ENCODE assay signal across 22 cellular contexts in genomic region chr13:64798422-64798821, GRCh38.
DNase-seq lines count a peak whose midpoint lies in the region; ATAC-seq, FAIRE-seq and TF ChIP-seq lines count a peak whose summit lies in the region.
"Had no signal": no experiment of that assay in that cellular context is flagged by ENCODE, and none has a peak within 500 bp of the region (broad histone marks: within the 10 kb centered on the region; RNA-seq: fewer than 3 reads in every experiment).

No MANE protein-coding gene starts in this region.

- 1% methylated on average over 4 of the region's 4 CpGs for WGBS in HepG2 (ENCODE audit: low lambda C conversion rate)
- WGBS in right lobe of liver (ENCODE audit: insufficient coverage, low coverage, low lambda C conversion rate, missing lambda C conversion rate), result 39% methylated on average over 4 of the region's 4 CpGs

- DNase-seq in HepG2 (ENCODE audit: low spot score) (no peak), right lobe of liver (no peak), Karpas-422 (no peak), lower lobe of right lung (no peak)
- DNase-seq in stimulated activated CD4-positive, alpha-beta T cell treated with anti-CD3 and anti-CD28 coated beads, Interleukin-4, amount 100 ng/mL, for 4 hours, result no peak
- DNase-seq: AML-193; Caco-2; Calu3; CD4-positive, alpha-beta T cell; CD8-positive, alpha-beta T cell; DMS79 treated with DMSO at 0.1 percent for 48 hours; GF-D8 had no signal

- BruUV-seq in HepG2 (replicated peaks; lab: Mats Ljungman, UMichigan), result no TSS peak

- H3K27ac ChIP-seq in HepG2 (ENCODE audit: extremely low read length, insufficient read depth, low read length) (no peak overlapping the region), right lobe of liver (no peak overlapping the region), Karpas-422 (ENCODE audit: low read length) (no peak overlapping the region), OCI-LY3 (ENCODE audit: low read length) (no peak overlapping the region), SU-DHL-6 (ENCODE audit: low read depth, low read length) (no peak overlapping the region), lower lobe of right lung (no peak overlapping the region)
- H3K27ac ChIP-seq: 22Rv1; A549; BLaER1 treated with 17β-estradiol and CSF1 and Interleukin-3, amounts not matched to agents 10 nM and 100 nM; C4-2B had no signal

- H3K4me1 ChIP-seq in HepG2 (ENCODE audit: insufficient read depth, low read length), result no peaks in the 10 kb centered on the region
- H3K4me1 ChIP-seq in right lobe of liver, result no peaks in the 10 kb centered on the region
- no peaks in the 10 kb centered on the region; the same call in 1 of the 2 replicates for H3K4me1 ChIP-seq in Karpas-422 (ENCODE audit: low read length)
- H3K4me1 ChIP-seq in OCI-LY3 (ENCODE audit: low read length), result no peaks in the 10 kb centered on the region
- H3K4me1 ChIP-seq in lower lobe of right lung, result no peaks in the 10 kb centered on the region
- H3K4me1 ChIP-seq: A549; BLaER1 treated with 17β-estradiol and CSF1 and Interleukin-3, amounts not matched to agents 10 nM and 100 nM; Caco-2 had no signal

- H3K4me2 ChIP-seq in HepG2 (ENCODE audit: low read depth, low read length) (no peak overlapping the region), Karpas-422 (ENCODE audit: low read depth, low read length, poor library complexity, severe bottlenecking) (no peak overlapping the region), OCI-LY3 (ENCODE audit: low read length) (no peak overlapping the region), SU-DHL-6 (ENCODE audit: low read depth, low read length, poor library complexity, severe bottlenecking) (no peak overlapping the region)
- H3K4me2 ChIP-seq: A549; BLaER1 treated with 17β-estradiol and CSF1 and Interleukin-3, amounts not matched to agents 10 nM and 100 nM had no signal

- TF ChIP-seq POLR2A in HepG2 (IDR thresholded peaks at IDR 0.05; ENCODE audit: insufficient read depth in 1 of 2, low read depth in 2 of 2, low read length in 2 of 2), result no peak
- TF ChIP-seq POLR2A in right lobe of liver (IDR thresholded peaks at IDR 0.05), result no peak

- no peak overlapping the region for H3K9ac ChIP-seq in HepG2 (ENCODE audit: insufficient read depth, low read depth, low read length)
- no peak overlapping the region for H3K9ac ChIP-seq in Karpas-422 (ENCODE audit: low read length)
- H3K9ac ChIP-seq in OCI-LY3 (ENCODE audit: low read length), result no peak overlapping the region
- H3K9ac ChIP-seq in SU-DHL-6 (ENCODE audit: low read length), result no peak overlapping the region
- H3K9ac ChIP-seq: BLaER1 treated with 17β-estradiol and CSF1 and Interleukin-3, amounts not matched to agents 10 nM and 100 nM had no signal

- no peaks in the 10 kb centered on the region for H3K9me2 ChIP-seq in Karpas-422 (replicated peaks; ENCODE audit: insufficient read depth, low read length)
- H3K9me2 ChIP-seq in SU-DHL-6 (replicated peaks; ENCODE audit: insufficient read depth, low read length), result no peaks in the 10 kb centered on the region

- no peak for FAIRE-seq in HepG2 (lab: Jason Lieb, UNC)
- FAIRE-seq: A549, G401.6, GM12891, GM19239 had no signal

- TF ChIP-seq EP300 in HepG2 (IDR thresholded peaks at IDR 0.05; ENCODE audit: low read depth in 2 of 2, low read length in 2 of 2) (no peak), HepG2 (CRISPR knock-in tag; IDR thresholded peaks at IDR 0.05; ENCODE audit: borderline replicate concordance) (no peak)

- H3K36me3 ChIP-seq in HepG2 (replicated peaks in 1 of 2; ENCODE audit: control insufficient read depth in 1 of 2, insufficient read depth in 2 of 2, low read length in 2 of 2) (no peaks in the 10 kb centered on the region), right lobe of liver (no peaks in the 10 kb centered on the region), Karpas-422 (ENCODE audit: insufficient read depth, low read length) (no peaks in the 10 kb centered on the region), OCI-LY3 (replicated peaks; ENCODE audit: low read depth, low read length) (no peaks in the 10 kb centered on the region), SU-DHL-6 (ENCODE audit: low read length) (no peaks in the 10 kb centered on the region), lower lobe of right lung (no peaks in the 10 kb centered on the region)
- H3K36me3 ChIP-seq: BLaER1 treated with 17β-estradiol and CSF1 and Interleukin-3, amounts not matched to agents 10 nM and 100 nM had no signal

- CTCF ChIA-PET in HepG2 (lab: Yijun Ruan, JAX; ENCODE audit: low intra/inter-chr PET ratio, low total read pairs), result no interaction called here

- H4K20me1 ChIP-seq in HepG2 (ENCODE audit: insufficient read depth, low read length) (no peaks in the 10 kb centered on the region), Karpas-422 (ENCODE audit: insufficient read depth, low read depth, low read length) (no peaks in the 10 kb centered on the region), OCI-LY3 (ENCODE audit: insufficient read depth, low read length) (no peaks in the 10 kb centered on the region), SU-DHL-6 (ENCODE audit: low read depth, low read length) (no peaks in the 10 kb centered on the region)
- H4K20me1 ChIP-seq: BLaER1 treated with 17β-estradiol and CSF1 and Interleukin-3, amounts not matched to agents 10 nM and 100 nM had no signal

- no peak for TF ChIP-seq CTCF in HepG2 (CRISPR knock-in tag; IDR thresholded peaks at IDR 0.05)
- no peak for TF ChIP-seq CTCF in right lobe of liver (IDR thresholded peaks at IDR 0.05)
- no peak for TF ChIP-seq CTCF in OCI-LY3 (IDR thresholded peaks at IDR 0.05; ENCODE audit: low read depth, low read length)
- TF ChIP-seq CTCF in SU-DHL-6 (IDR thresholded peaks at IDR 0.05; ENCODE audit: insufficient read depth, low read length, poor library complexity, severe bottlenecking), result no peak
- TF ChIP-seq CTCF in lower lobe of right lung (IDR thresholded peaks at IDR 0.05), result no peak

- H3K79me2 ChIP-seq in HepG2 (ENCODE audit: insufficient read depth, low read length), result no peaks in the 10 kb centered on the region
- no peaks in the 10 kb centered on the region for H3K79me2 ChIP-seq in Karpas-422 (ENCODE audit: low read length)
- no peaks in the 10 kb centered on the region for H3K79me2 ChIP-seq in OCI-LY3 (ENCODE audit: low read length)
- no peaks in the 10 kb centered on the region for H3K79me2 ChIP-seq in SU-DHL-6 (ENCODE audit: insufficient read depth, low read length)

- ATAC-seq in HepG2 (no peak), right lobe of liver (no peak), HG03097 (IDR thresholded peaks at IDR 0.05; ENCODE audit: low FRiP score, unreplicated experiment) (no peak), lower lobe of right lung (no peak)
- ATAC-seq: A549; CD8-positive, alpha-beta T cell had no signal

- no peaks in the 10 kb centered on the region for H3K9me3 ChIP-seq in HepG2 (ENCODE audit: low read length)
- H3K9me3 ChIP-seq in right lobe of liver, result no peaks in the 10 kb centered on the region
- H3K9me3 ChIP-seq in Karpas-422 (ENCODE audit: low read length), result no peaks in the 10 kb centered on the region
- no peaks in the 10 kb centered on the region for H3K9me3 ChIP-seq in OCI-LY3 (ENCODE audit: insufficient read depth, low read length)
- H3K9me3 ChIP-seq in SU-DHL-6 (ENCODE audit: insufficient read depth, low read length), result no peaks in the 10 kb centered on the region
- no peaks in the 10 kb centered on the region for H3K9me3 ChIP-seq in lower lobe of right lung
- H3K9me3 ChIP-seq: A549; BLaER1 treated with 17β-estradiol and CSF1 and Interleukin-3, amounts not matched to agents 10 nM and 100 nM; Caco-2 had no signal

- in situ Hi-C loops in HepG2 (cut with HindIII; ENCODE audit: extremely low pct_ligation_motif_present, low pct_unique_long_range_greater_than_20kb), result no loop called here

- H3K27me3 ChIP-seq in HepG2 (ENCODE audit: control insufficient read depth in 1 of 2, insufficient read depth in 2 of 2, low read length in 2 of 2), result no peaks in the 10 kb centered on the region
- no peaks in the 10 kb centered on the region for H3K27me3 ChIP-seq in right lobe of liver
- no peaks in the 10 kb centered on the region for H3K27me3 ChIP-seq in Karpas-422 (ENCODE audit: low read length)
- H3K27me3 ChIP-seq in OCI-LY3 (ENCODE audit: low read depth, low read length), result no peaks in the 10 kb centered on the region
- H3K27me3 ChIP-seq in SU-DHL-6 (ENCODE audit: low read length), result no peaks in the 10 kb centered on the region
- no peaks in the 10 kb centered on the region for H3K27me3 ChIP-seq in lower lobe of right lung (ENCODE audit: low read depth)
- H3K27me3 ChIP-seq: BLaER1 treated with 17β-estradiol and CSF1 and Interleukin-3, amounts not matched to agents 10 nM and 100 nM had no signal

- POLR2A ChIA-PET in HepG2 (lab: Yijun Ruan, JAX), result no interaction called here

- no peak overlapping the region for H2AFZ ChIP-seq in HepG2 (ENCODE audit: low read length)
- H2AFZ ChIP-seq in Karpas-422 (ENCODE audit: low read length), result peak overlapping the region; percentile 80
- 0 out of 2 replicates have a peak overlapping the region, but pooled peaks have one; percentile 49 for H2AFZ ChIP-seq in OCI-LY3 (ENCODE audit: low read depth, low read length)
- peak overlapping the region; percentile 81 for H2AFZ ChIP-seq in SU-DHL-6 (ENCODE audit: low read depth, low read length, severe bottlenecking)

- no peak overlapping the region for H3K4me3 ChIP-seq in HepG2 (replicated peaks in 1 of 3; ENCODE audit: insufficient read depth in 1 of 3, low read depth in 2 of 3, low read length in 3 of 3)
- H3K4me3 ChIP-seq in right lobe of liver, result no peak overlapping the region
- H3K4me3 ChIP-seq in Karpas-422 (ENCODE audit: low read length), result no peak overlapping the region
- H3K4me3 ChIP-seq in OCI-LY3 (ENCODE audit: low read length), result no peak overlapping the region
- H3K4me3 ChIP-seq in SU-DHL-6 (ENCODE audit: insufficient read depth, low read length, poor library complexity, severe bottlenecking), result no peak overlapping the region
- H3K4me3 ChIP-seq in lower lobe of right lung, result no peak overlapping the region
- H3K4me3 ChIP-seq: A549; BLaER1 treated with 17β-estradiol and CSF1 and Interleukin-3, amounts not matched to agents 10 nM and 100 nM had no signal

- intact Hi-C loops in HepG2 (cut with micrococcal nuclease; ENCODE audit: unreplicated experiment), result no loop called here
- intact Hi-C loops in right lobe of liver (cut with DNase I), result no loop called here
- intact Hi-C loops in lower lobe of right lung (cut with DNase I), result no loop called here

- TF ChIP-seq RAD21 in HepG2 (CRISPR knock-in tag; IDR thresholded peaks at IDR 0.05), result no peak

- no peaks in the 10 kb centered on the region for H3F3A ChIP-seq in SU-DHL-6 (ENCODE audit: insufficient read depth)
